In the genomic region with DNA sequence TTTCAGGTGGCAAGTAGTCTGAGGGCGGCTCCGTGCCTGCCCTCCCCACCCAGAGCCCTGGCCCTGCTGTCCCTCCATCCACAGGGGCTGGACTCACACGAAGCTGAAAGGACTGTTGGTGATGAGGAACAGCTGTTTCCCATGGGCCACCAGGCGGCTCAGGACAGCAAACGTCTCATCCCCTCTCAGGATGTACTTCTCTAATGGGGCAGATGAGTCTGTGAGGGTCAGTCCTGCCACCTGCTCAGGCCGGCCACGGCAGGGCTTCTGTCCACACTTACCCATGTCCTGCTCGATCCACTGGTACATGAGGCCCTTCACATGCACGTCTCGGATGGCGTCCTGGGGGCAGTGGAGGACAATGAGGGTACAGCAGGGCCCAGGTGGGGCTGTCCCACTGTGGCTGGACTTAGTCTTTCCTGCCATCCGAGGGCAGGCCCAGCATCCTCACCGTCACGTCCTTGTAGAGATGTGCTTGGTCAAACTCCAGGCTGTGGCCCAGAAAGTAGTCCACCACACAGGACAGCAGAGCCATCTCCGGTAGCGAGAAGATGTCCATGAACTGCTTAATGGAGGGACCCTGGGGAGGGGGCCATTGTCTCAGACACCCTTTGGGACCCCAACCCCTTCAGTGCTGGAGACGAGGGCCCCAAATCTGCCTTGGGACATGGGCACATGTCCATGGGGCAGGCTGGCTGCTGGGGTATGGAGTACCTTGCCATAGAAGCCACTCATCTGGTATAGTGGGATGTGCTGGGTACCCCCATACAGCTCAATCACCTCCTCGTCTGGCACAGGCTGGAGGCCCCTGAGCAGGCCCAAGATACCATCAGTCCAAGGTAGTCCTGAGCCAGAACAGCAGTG, we compare ENCODE assay signal across 18 cellular contexts. TPM values are rescaled to one million over a fixed set of nuclear protein-coding genes. Genes with fewer than 3 reads are reported as not detected.
DNase-seq lines count a peak whose midpoint lies in the region; ATAC-seq, FAIRE-seq and TF ChIP-seq lines count a peak whose summit lies in the region.
"Had no signal": no experiment of that assay in that cellular context is flagged by ENCODE, and none has a peak within 500 bp of the region (broad histone marks: within the 10 kb centered on the region; RNA-seq: fewer than 3 reads in every experiment).

No MANE protein-coding gene starts in this region.

- H3K4me3 Mint-ChIP-seq in activated CD4-positive, alpha-beta memory T cell treated with anti-CD3 and anti-CD28 coated beads, Interleukin-2, amount 10 ng/mL, durations not matched to agents 7 days and 5 days, result no peak overlapping the region
- no peak overlapping the region for H3K4me3 Mint-ChIP-seq in activated CD8-positive, alpha-beta T cell treated with anti-CD3 and anti-CD28 coated beads for 36 hours
- H3K4me3 Mint-ChIP-seq: activated naive CD8-positive, alpha-beta T cell had no signal

- H3K27ac Mint-ChIP-seq in activated CD4-positive, alpha-beta memory T cell treated with anti-CD3 and anti-CD28 coated beads, Interleukin-2, amount 10 ng/mL, durations not matched to agents 7 days and 5 days, result no peak overlapping the region
- no peak overlapping the region for H3K27ac Mint-ChIP-seq in activated CD8-positive, alpha-beta T cell treated with anti-CD3 and anti-CD28 coated beads for 36 hours
- H3K27ac Mint-ChIP-seq: activated naive CD8-positive, alpha-beta T cell had no signal

- no peak overlapping the region for H3K4me3 ChIP-seq in Panc1 (ENCODE audit: low read depth in 2 of 2, low read length in 2 of 2)
- H3K4me3 ChIP-seq in left ventricle myocardium inferior, result no peak overlapping the region
- H3K4me3 ChIP-seq in pancreas, result no peak overlapping the region
- H3K4me3 ChIP-seq: esophagus muscularis mucosa had no signal

- in situ Hi-C loops in Panc1 (cut with HindIII; ENCODE audit: low pct_unique_long_range_greater_than_20kb, low sequenced_read_pairs), result no loop called here

- peaks cover 10% of the 10 kb centered on the region for H3K4me1 Mint-ChIP-seq in activated CD4-positive, alpha-beta memory T cell treated with anti-CD3 and anti-CD28 coated beads, Interleukin-2, amount 10 ng/mL, durations not matched to agents 7 days and 5 days
- H3K4me1 Mint-ChIP-seq in activated CD8-positive, alpha-beta T cell treated with anti-CD3 and anti-CD28 coated beads for 36 hours (ENCODE audit: low read depth), result peaks cover 3% of the 10 kb centered on the region

- H3K27me3 Mint-ChIP-seq in activated CD4-positive, alpha-beta memory T cell treated with anti-CD3 and anti-CD28 coated beads, Interleukin-2, amount 10 ng/mL, durations not matched to agents 7 days and 5 days, result no peaks in the 10 kb centered on the region
- H3K27me3 Mint-ChIP-seq in activated CD8-positive, alpha-beta T cell treated with anti-CD3 and anti-CD28 coated beads for 36 hours, result no peaks in the 10 kb centered on the region
- H3K27me3 Mint-ChIP-seq: activated naive CD8-positive, alpha-beta T cell had no signal

- H3K36me3 ChIP-seq in Panc1 (ENCODE audit: control insufficient read depth, insufficient read depth, low read length), result no peaks in the 10 kb centered on the region; the same call in 1 of the 2 replicates
- H3K36me3 ChIP-seq in left ventricle myocardium inferior, result peaks cover 26% of the 10 kb centered on the region
- no peaks in the 10 kb centered on the region for H3K36me3 ChIP-seq in pancreas

- H3K9me3 ChIP-seq in Panc1 (ENCODE audit: control insufficient read depth, insufficient read depth, low read depth, low read length) (no peaks in the 10 kb centered on the region), left ventricle myocardium inferior (replicated peaks) (no peaks in the 10 kb centered on the region), pancreas (no peaks in the 10 kb centered on the region)
- H3K9me3 ChIP-seq: esophagus muscularis mucosa had no signal

- intact Hi-C loops in Panc1 (cut with micrococcal nuclease; ENCODE audit: unreplicated experiment) (no loop called here), left ventricle myocardium inferior (cut with micrococcal nuclease) (no loop called here), pancreas (cut with DNase I) (no loop called here)
- intact Hi-C loops in activated CD8-positive, alpha-beta T cell treated with anti-CD3 and anti-CD28 coated beads for 36 hours (cut with micrococcal nuclease), result no loop called here

- no peak overlapping the region for H3K27ac ChIP-seq in Panc1 (ENCODE audit: low read length)
- H3K27ac ChIP-seq in left ventricle myocardium inferior (replicated peaks), result peak overlapping the region; percentile 88
- no peak overlapping the region for H3K27ac ChIP-seq in pancreas
- H3K27ac ChIP-seq: brain microvascular endothelial cell had no signal

- peaks cover 4% of the 10 kb centered on the region for H3K4me1 ChIP-seq in Panc1 (ENCODE audit: control insufficient read depth, insufficient read depth, low read length)
- H3K4me1 ChIP-seq in left ventricle myocardium inferior, result peaks cover 81% of the 10 kb centered on the region
- H3K4me1 ChIP-seq in pancreas, result no peaks in the 10 kb centered on the region

- H3K27me3 ChIP-seq in Panc1 (ENCODE audit: control insufficient read depth, insufficient read depth, low read length), result no peaks in the 10 kb centered on the region
- no peaks in the 10 kb centered on the region for H3K27me3 ChIP-seq in left ventricle myocardium inferior (ENCODE audit: low read depth)
- H3K27me3 ChIP-seq in pancreas, result no peaks in the 10 kb centered on the region
- H3K27me3 ChIP-seq: brain microvascular endothelial cell, esophagus muscularis mucosa had no signal

- 82 to 85% methylated on average over 18 of the region's 18 CpGs for WGBS in pancreas, 2 donors

- BruUV-seq in Panc1 (replicated peaks; lab: Mats Ljungman, UMichigan), result TSS peak; percentile 50

- FAIRE-seq in D721Med (lab: Jason Lieb, UNC) (no peak), pancreas (lab: Jason Lieb, UNC) (no peak), H54 (lab: Jason Lieb, UNC) (no peak)
- FAIRE-seq: GM12891 had no signal

- no peak for ATAC-seq in Panc1
- ATAC-seq in pancreas, result no peak
- no peak for ATAC-seq in activated CD8-positive, alpha-beta T cell treated with anti-CD3 and anti-CD28 coated beads for 36 hours

- POLR2A ChIA-PET in Panc1 (lab: Charles Lee), result interaction anchor here (1.3 kb wide), 1 partner anchor 8 kb away, joined by 3 read pairs; a partner anchor contains a TSS
- POLR2A ChIA-PET in activated CD4-positive, alpha-beta memory T cell treated with anti-CD3 and anti-CD28 coated beads, Interleukin-2, amount 10 ng/mL, durations not matched to agents 7 days and 5 days (lab: Charles Lee), result no interaction called here
- POLR2A ChIA-PET in activated CD8-positive, alpha-beta T cell treated with anti-CD3 and anti-CD28 coated beads for 36 hours (lab: Charles Lee), result interaction anchor here (0.6 to 1.7 kb wide), 3 partner anchors 10 to 96 kb away, joined by 3 to 4 read pairs (median 3); no protein-coding TSS in a partner anchor

- H3K9me3 Mint-ChIP-seq in activated CD4-positive, alpha-beta memory T cell treated with anti-CD3 and anti-CD28 coated beads, Interleukin-2, amount 10 ng/mL, durations not matched to agents 7 days and 5 days, result no peaks in the 10 kb centered on the region
- no peaks in the 10 kb centered on the region for H3K9me3 Mint-ChIP-seq in activated CD8-positive, alpha-beta T cell treated with anti-CD3 and anti-CD28 coated beads for 36 hours

- TF ChIP-seq POLR2A in H54 (IDR thresholded peaks at IDR 0.05; ENCODE audit: low read depth, low read length), result no peak

- no peak for TF ChIP-seq CTCF in D721Med (IDR thresholded peaks at IDR 0.05; ENCODE audit: insufficient read depth, missing control alignments)
- TF ChIP-seq CTCF in Panc1 (IDR thresholded peaks at IDR 0.05), result no peak
- no peak for TF ChIP-seq CTCF in left ventricle myocardium inferior (IDR thresholded peaks at IDR 0.05; ENCODE audit: borderline replicate concordance)
- TF ChIP-seq CTCF in pancreas (IDR thresholded peaks at IDR 0.05), result no peak
- TF ChIP-seq CTCF in activated CD8-positive, alpha-beta T cell treated with anti-CD3 and anti-CD28 coated beads for 36 hours (IDR thresholded peaks at IDR 0.05), result no peak

- peak; percentile 16 for DNase-seq in D721Med (ENCODE audit: insufficient read length, low spot score)
- no peak for DNase-seq in Panc1 (ENCODE audit: low read depth, low spot score)
- peak; percentile 14 for DNase-seq in left ventricle myocardium inferior
- DNase-seq in pancreas, result peak in 4 of 6 donors; percentile 12 to 59 (median 31)
- no peak for DNase-seq in H54 (ENCODE audit: insufficient read length, low spot score)
- DNase-seq in H4 (ENCODE audit: low spot score), result no peak
- DNase-seq in activated CD4-positive, alpha-beta memory T cell treated with anti-CD3 and anti-CD28 coated beads, Interleukin-2, amount 10 ng/mL, durations not matched to agents 7 days and 5 days, result no peak
- no peak for DNase-seq in activated CD8-positive, alpha-beta T cell treated with anti-CD3 and anti-CD28 coated beads for 36 hours
- DNase-seq: activated CD4-positive, alpha-beta T cell treated with anti-CD3 and anti-CD28 coated beads for 4 hours; brain microvascular endothelial cell; COR-L47; KBM-7; NCI-H1092 treated with DMSO at 0.1 percent for 48 hours; NCI-H69; stimulated activated CD4-positive, alpha-beta T cell treated with anti-CD3 and anti-CD28 coated beads, Interleukin-2, amount 100 ng/mL, for 48 hours had no signal

- H3K36me3 Mint-ChIP-seq in activated CD4-positive, alpha-beta memory T cell treated with anti-CD3 and anti-CD28 coated beads, Interleukin-2, amount 10 ng/mL, durations not matched to agents 7 days and 5 days (ENCODE audit: low read depth), result no peaks in the 10 kb centered on the region
- peaks cover 9% of the 10 kb centered on the region for H3K36me3 Mint-ChIP-seq in activated CD8-positive, alpha-beta T cell treated with anti-CD3 and anti-CD28 coated beads for 36 hours (ENCODE audit: low read depth)
- H3K36me3 Mint-ChIP-seq: activated naive CD8-positive, alpha-beta T cell had no signal

- CTCF ChIA-PET in Panc1 (lab: Charles Lee), result no interaction called here
- CTCF ChIA-PET in activated CD4-positive, alpha-beta memory T cell treated with anti-CD3 and anti-CD28 coated beads, Interleukin-2, amount 10 ng/mL, durations not matched to agents 7 days and 5 days (lab: Charles Lee), result no interaction called here
- CTCF ChIA-PET in activated CD8-positive, alpha-beta T cell treated with anti-CD3 and anti-CD28 coated beads for 36 hours (lab: Charles Lee), result interaction anchor here (1.0 kb wide), 1 partner anchor 81 kb away, joined by 3 read pairs; no protein-coding TSS in a partner anchor

RNA-seq across cellular contexts. Expression of a gene that starts 5.7 kb away (rescaled TPM):
- 137 TPM for total RNA-seq in Panc1 (2021; ENCODE audit: unreplicated experiment)
- polyA plus RNA-seq in Panc1 (2012; ENCODE audit: insufficient read length), result 235 TPM
- total RNA-seq in left ventricle myocardium inferior, result 69.3 TPM
- total RNA-seq in pancreas, result 10 to 100 TPM in 1 of 6 donors, 1 to 10 TPM in 5; 3.5 to 14.5 (median 7.7) TPM
- polyA plus RNA-seq in pancreas, result 10 to 100 TPM; 17.3 to 37.6 TPM
- 44.5 and 46.9 TPM in 2 replicates for total RNA-seq in H4 (2014; rRNA removed; shearing (Covaris generic))
- 10 to 100 TPM; 26.2 to 28.1 TPM for total RNA-seq in activated CD4-positive, alpha-beta memory T cell treated with anti-CD3 and anti-CD28 coated beads, Interleukin-2, amount 10 ng/mL, durations not matched to agents 7 days and 5 days
- total RNA-seq in activated CD8-positive, alpha-beta T cell treated with anti-CD3 and anti-CD28 coated beads for 36 hours, result 10 to 100 TPM; 53.8 to 61.7 TPM

RNA-seq across cellular contexts. Expression of a gene that starts 8.4 kb away (rescaled TPM):
- 27.3 TPM for total RNA-seq in Panc1 (2021; ENCODE audit: unreplicated experiment)
- 68.1 TPM for polyA plus RNA-seq in Panc1 (2012; ENCODE audit: insufficient read length)
- 65.8 TPM for total RNA-seq in left ventricle myocardium inferior
- 10 to 100 TPM in 1 of 6 donors, 1 to 10 TPM in 5; 5.0 to 11.2 (median 7.1) TPM for total RNA-seq in pancreas
- polyA plus RNA-seq in pancreas, result 10 to 100 TPM; 25.7 to 41.8 TPM
- total RNA-seq in H4 (2014; rRNA removed; shearing (Covaris generic)), result 1.5 and 102 TPM in 2 replicates
- total RNA-seq in activated CD4-positive, alpha-beta memory T cell treated with anti-CD3 and anti-CD28 coated beads, Interleukin-2, amount 10 ng/mL, durations not matched to agents 7 days and 5 days, result 10 to 100 TPM in 1 of 2 experiments, 1 to 10 TPM in 1; 8.7 to 10.7 TPM
- total RNA-seq in activated CD8-positive, alpha-beta T cell treated with anti-CD3 and anti-CD28 coated beads for 36 hours, result 10 to 100 TPM; 14.0 to 20.5 TPM

RNA-seq across cellular contexts. Expression of a gene that starts 32.8 kb away (rescaled TPM):
- total RNA-seq in Panc1 (2021; ENCODE audit: unreplicated experiment), result 0.39 TPM
- 0.17 TPM for polyA plus RNA-seq in Panc1 (2012; ENCODE audit: insufficient read length)
- 67.2 TPM for total RNA-seq in left ventricle myocardium inferior
- 10 to 100 TPM in 5 of 6 donors, 1 to 10 TPM in 1; 8.2 to 57.7 (median 36.3) TPM for total RNA-seq in pancreas
- 100 to 1,000 TPM; 122 to 140 TPM for polyA plus RNA-seq in pancreas
- not detected in 2 replicates for total RNA-seq in H4 (2014; rRNA removed; shearing (Covaris generic))
- total RNA-seq in activated CD4-positive, alpha-beta memory T cell treated with anti-CD3 and anti-CD28 coated beads, Interleukin-2, amount 10 ng/mL, durations not matched to agents 7 days and 5 days, result not detected
- total RNA-seq in activated CD8-positive, alpha-beta T cell treated with anti-CD3 and anti-CD28 coated beads for 36 hours, result under 1 TPM; 0.09 to 0.20 TPM

Comparison
In these comparisons a context has a peak if more than half of its experiments do, and no peak if none do; other contexts are left out.
1. DNase-seq: peak in D721Med (single experiment), left ventricle myocardium inferior (single experiment) and pancreas (4 of 6); none in Panc1 (single experiment), H54 (single experiment), H4 (single experiment), activated CD4-positive, alpha-beta memory T cell treated with anti-CD3 and anti-CD28 coated beads, Interleukin-2, amount 10 ng/mL, durations not matched to agents 7 days and 5 days (single experiment) and activated CD8-positive, alpha-beta T cell treated with anti-CD3 and anti-CD28 coated beads for 36 hours (single experiment).